ENCODE assay signal across 12 cellular contexts in the genomic region with DNA sequence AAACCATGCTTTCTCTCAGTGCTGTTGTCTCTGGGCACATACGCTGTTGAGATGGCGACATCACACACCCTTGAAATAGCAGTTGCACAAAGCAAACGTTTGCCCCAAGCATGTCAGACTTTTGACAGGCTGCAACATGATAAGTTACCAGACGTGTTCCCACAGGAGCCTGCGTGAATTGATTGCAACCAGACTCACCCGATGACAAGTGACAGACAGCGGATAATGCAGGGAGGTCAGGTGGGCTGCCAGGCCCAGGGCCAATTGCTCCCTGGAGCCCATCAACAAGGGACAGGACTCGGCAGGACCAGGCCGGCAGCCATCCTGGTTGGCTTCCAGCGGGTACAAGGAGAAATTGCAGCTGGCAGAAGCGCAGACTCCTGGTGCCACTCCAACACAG.
A peak's percentile ranks its signal among the peaks of the same experiment; 100 is the strongest.
DNase-seq lines count a peak whose midpoint lies in the region; ATAC-seq and TF ChIP-seq lines count a peak whose summit lies in the region.
"Had no signal": no experiment of that assay in that cellular context is flagged by ENCODE, and none has a peak within 500 bp of the region (broad histone marks: within the 10 kb centered on the region; RNA-seq: fewer than 3 reads in every experiment).

No MANE protein-coding gene starts in this region.

- H3K9me3 ChIP-seq in hepatocyte (ENCODE audit: low read depth) = no peaks in the 10 kb centered on the region
- no peaks in the 10 kb centered on the region for H3K9me3 ChIP-seq in skeletal muscle tissue (ENCODE audit: control insufficient read depth in 3 of 3, low read length in 3 of 3)

- H3K4me2 ChIP-seq in hepatocyte = peak overlapping the region; percentile 8

- H3K27me3 ChIP-seq in hepatocyte (no peaks in the 10 kb centered on the region), skeletal muscle tissue (ENCODE audit: control insufficient read depth in 3 of 3, insufficient read depth in 3 of 3, low read length in 3 of 3) (no peaks in the 10 kb centered on the region)

- no peaks in the 10 kb centered on the region for H3K9me2 ChIP-seq in hepatocyte (replicated peaks; ENCODE audit: insufficient read depth)

- TF ChIP-seq CTCF in hepatocyte (IDR thresholded peaks at IDR 0.05; ENCODE audit: poor library complexity) = no peak

- H3K36me3 ChIP-seq in hepatocyte (replicated peaks; ENCODE audit: insufficient read depth, low read depth) = no peaks in the 10 kb centered on the region
- H3K36me3 ChIP-seq in skeletal muscle tissue (ENCODE audit: control insufficient read depth in 3 of 3, insufficient read depth in 3 of 3, low read length in 3 of 3) = no peaks in the 10 kb centered on the region

- H2AFZ ChIP-seq in hepatocyte = no peak overlapping the region

- no peaks in the 10 kb centered on the region for H4K20me1 ChIP-seq in hepatocyte (ENCODE audit: insufficient read depth, poor library complexity, severe bottlenecking)

- peak overlapping the region in 2 of 3 donors; percentile 34 to 48 for H3K9ac ChIP-seq in skeletal muscle tissue (ENCODE audit: low read depth in 1 of 3, low read length in 3 of 3)

- H3K79me2 ChIP-seq in hepatocyte = no peaks in the 10 kb centered on the region

- H3K4me1 ChIP-seq in hepatocyte (ENCODE audit: insufficient read depth) (peaks cover 33% of the 10 kb centered on the region), skeletal muscle tissue (ENCODE audit: control insufficient read depth in 3 of 3, insufficient read depth in 3 of 3, low read length in 3 of 3) (peaks cover 10 to 21% (median 18%) of the 10 kb centered on the region in 3 donors)

- H3K4me3 ChIP-seq in hepatocyte (no peak overlapping the region), skeletal muscle tissue (ENCODE audit: low read length in 3 of 3) (peak overlapping the region in 2 of 3 donors; percentile 38 to 46)

- peak overlapping the region; percentile 66 for H3K27ac ChIP-seq in hepatocyte
- peak overlapping the region; percentile 65 for H3K27ac ChIP-seq in skeletal muscle tissue (ENCODE audit: low read depth, low read length)

- DNase-seq in DMS153 (lab: John Stamatoyannopoulos, UW) = peak; percentile 49
- DNase-seq in DMS153 treated with DMSO at 0.1 percent for 48 hours (lab: John Stamatoyannopoulos, UW; ENCODE audit: unreplicated experiment) = no peak
- DNase-seq in SK-N-DZ (ENCODE audit: low spot score) = peak; percentile 90
- DNase-seq in hepatocyte (ENCODE audit: low spot score) = no peak
- no peak for DNase-seq in cerebellar cortex (ENCODE audit: low spot score)
- no peak for DNase-seq in T1000 (lab: John Stamatoyannopoulos, UW)
- DNase-seq: 8988T; CD4-positive, alpha-beta T cell; NCI-H82; RPMI8226 had no signal

- WGBS in hepatocyte (ENCODE audit: low lambda C conversion rate, missing lambda C conversion rate) = 56% methylated on average over 11 of the region's 11 CpGs

- ATAC-seq in GM18873 (IDR thresholded peaks at IDR 0.05; ENCODE audit: low FRiP score, unreplicated experiment) = no peak

Comparison
In these comparisons a context has a peak if more than half of its experiments do, and no peak if none do; other contexts are left out.
1. DNase-seq: peak in DMS153 (single experiment) and SK-N-DZ (single experiment); none in DMS153 treated with DMSO at 0.1 percent for 48 hours (single experiment), hepatocyte (single experiment), cerebellar cortex (single experiment) and T1000 (single experiment).